In the genomic region with DNA sequence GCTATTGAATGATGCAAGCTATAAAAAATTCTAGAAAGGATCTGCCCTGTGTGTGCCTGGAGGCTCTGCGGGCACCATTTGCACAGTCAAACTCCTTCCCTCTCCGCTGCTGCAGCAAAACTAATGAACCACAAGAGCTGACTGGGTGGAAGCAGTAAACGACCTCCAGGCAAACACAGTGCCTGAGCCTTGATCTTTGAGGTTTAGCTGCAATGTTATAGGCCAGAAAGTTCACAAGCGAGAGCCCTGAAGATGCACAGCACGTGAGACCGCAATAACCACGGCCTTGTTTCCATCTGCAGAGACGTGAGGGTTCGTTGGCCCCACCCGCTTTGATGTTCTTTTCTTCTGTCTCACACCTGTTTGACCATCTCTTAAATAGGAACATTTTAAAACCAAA, we compare ENCODE assay signal across 12 cellular contexts.
DNase-seq lines count a peak whose midpoint lies in the region; ATAC-seq and FAIRE-seq lines count a peak whose summit lies in the region.
"Had no signal": no experiment of that assay in that cellular context is flagged by ENCODE, and none has a peak within 500 bp of the region (broad histone marks: within the 10 kb centered on the region; RNA-seq: fewer than 3 reads in every experiment).

No MANE protein-coding gene starts in this region.

- H3K4me1 ChIP-seq in small intestine (ENCODE audit: control insufficient read depth in 2 of 2, insufficient read depth in 1 of 2, low read depth in 1 of 2, low read length in 1 of 2), result no peaks in the 10 kb centered on the region

- no peaks in the 10 kb centered on the region for H3K36me3 Mint-ChIP-seq in activated CD4-positive, alpha-beta memory T cell treated with anti-CD3 and anti-CD28 coated beads, Interleukin-2, amount 10 ng/mL, durations not matched to agents 7 days and 5 days (ENCODE audit: low read depth)

- H3K9me3 Mint-ChIP-seq in activated CD4-positive, alpha-beta memory T cell treated with anti-CD3 and anti-CD28 coated beads, Interleukin-2, amount 10 ng/mL, durations not matched to agents 7 days and 5 days, result peaks cover 14% of the 10 kb centered on the region

- no peaks in the 10 kb centered on the region for H3K36me3 ChIP-seq in small intestine (ENCODE audit: control insufficient read depth in 2 of 2, insufficient read depth in 2 of 2, low read length in 2 of 2)
- H3K36me3 ChIP-seq: right lobe of liver had no signal

- peak overlapping the region; percentile 22 for H3K4me3 ChIP-seq in Jurkat, Clone E6-1 (ENCODE audit: low read length)
- no peak overlapping the region for H3K4me3 ChIP-seq in small intestine (ENCODE audit: low read depth in 1 of 2, low read length in 2 of 2)
- H3K4me3 ChIP-seq: right lobe of liver had no signal

- no peak overlapping the region for H3K27ac ChIP-seq in small intestine (ENCODE audit: low read depth in 1 of 2, low read length in 1 of 2)
- H3K27ac ChIP-seq: right lobe of liver had no signal

- H3K27me3 Mint-ChIP-seq in activated CD4-positive, alpha-beta memory T cell treated with anti-CD3 and anti-CD28 coated beads, Interleukin-2, amount 10 ng/mL, durations not matched to agents 7 days and 5 days, result peaks cover 5% of the 10 kb centered on the region

- CTCF ChIA-PET in activated CD4-positive, alpha-beta memory T cell treated with anti-CD3 and anti-CD28 coated beads, Interleukin-2, amount 10 ng/mL, durations not matched to agents 7 days and 5 days (lab: Charles Lee), result no interaction called here

- peaks cover 27% of the 10 kb centered on the region for H3K4me1 Mint-ChIP-seq in activated CD4-positive, alpha-beta memory T cell treated with anti-CD3 and anti-CD28 coated beads, Interleukin-2, amount 10 ng/mL, durations not matched to agents 7 days and 5 days

- intact Hi-C loops in posterior vena cava (cut with DNase I) (no loop called here), Right ventricle myocardium superior (cut with DNase I) (no loop called here)

- ATAC-seq in GM18502 (IDR thresholded peaks at IDR 0.05; ENCODE audit: poor library complexity, unreplicated experiment), result peak; percentile 65
- no peak for ATAC-seq in Right ventricle myocardium superior (ENCODE audit: poor library complexity)
- ATAC-seq: right lobe of liver had no signal

- FAIRE-seq in small intestine (lab: Jason Lieb, UNC), result no peak
- no peak for FAIRE-seq in HTR-8/SVneo (lab: Jason Lieb, UNC)
- FAIRE-seq: colon, H1 had no signal

- no peak overlapping the region for H3K27ac Mint-ChIP-seq in activated CD4-positive, alpha-beta memory T cell treated with anti-CD3 and anti-CD28 coated beads, Interleukin-2, amount 10 ng/mL, durations not matched to agents 7 days and 5 days

- no peaks in the 10 kb centered on the region for H3K27me3 ChIP-seq in small intestine (ENCODE audit: control insufficient read depth in 2 of 2, insufficient read depth in 2 of 2, low read length in 2 of 2)
- H3K27me3 ChIP-seq: right lobe of liver had no signal

- DNase-seq in Jurkat, Clone E6-1 (ENCODE audit: low read depth, low spot score), result peak; percentile 100
- DNase-seq in activated CD4-positive, alpha-beta memory T cell treated with anti-CD3 and anti-CD28 coated beads, Interleukin-2, amount 10 ng/mL, durations not matched to agents 7 days and 5 days, result peak; percentile 52
- peak; percentile 67 for DNase-seq in small intestine
- DNase-seq in RKO (ENCODE audit: low spot score), result no peak
- DNase-seq in posterior vena cava (ENCODE audit: low spot score), result no peak
- DNase-seq in HTR-8/SVneo (ENCODE audit: insufficient read length, low spot score), result no peak
- DNase-seq in Right ventricle myocardium superior, result no peak
- DNase-seq: DMS79, right lobe of liver had no signal

- no peak overlapping the region for H3K4me3 Mint-ChIP-seq in activated CD4-positive, alpha-beta memory T cell treated with anti-CD3 and anti-CD28 coated beads, Interleukin-2, amount 10 ng/mL, durations not matched to agents 7 days and 5 days

- POLR2A ChIA-PET in activated CD4-positive, alpha-beta memory T cell treated with anti-CD3 and anti-CD28 coated beads, Interleukin-2, amount 10 ng/mL, durations not matched to agents 7 days and 5 days (lab: Charles Lee), result no interaction called here

- no peaks in the 10 kb centered on the region for H3K9me3 ChIP-seq in small intestine (ENCODE audit: control insufficient read depth, low read depth)
- H3K9me3 ChIP-seq: right lobe of liver had no signal

- WGBS in small intestine, 3 donors, result 60 to 74% (median 64%) methylated on average over 10 of the region's 10 CpGs

Comparison
In these comparisons a context has a peak if more than half of its experiments do, and no peak if none do; other contexts are left out.
1. DNase-seq: peak in Jurkat, Clone E6-1 (single experiment), activated CD4-positive, alpha-beta memory T cell treated with anti-CD3 and anti-CD28 coated beads, Interleukin-2, amount 10 ng/mL, durations not matched to agents 7 days and 5 days (single experiment) and small intestine (single experiment); none in RKO (single experiment), posterior vena cava (single experiment), HTR-8/SVneo (single experiment) and Right ventricle myocardium superior (single experiment).